ENCODE assay signal across 1 cellular context in the genomic region with DNA sequence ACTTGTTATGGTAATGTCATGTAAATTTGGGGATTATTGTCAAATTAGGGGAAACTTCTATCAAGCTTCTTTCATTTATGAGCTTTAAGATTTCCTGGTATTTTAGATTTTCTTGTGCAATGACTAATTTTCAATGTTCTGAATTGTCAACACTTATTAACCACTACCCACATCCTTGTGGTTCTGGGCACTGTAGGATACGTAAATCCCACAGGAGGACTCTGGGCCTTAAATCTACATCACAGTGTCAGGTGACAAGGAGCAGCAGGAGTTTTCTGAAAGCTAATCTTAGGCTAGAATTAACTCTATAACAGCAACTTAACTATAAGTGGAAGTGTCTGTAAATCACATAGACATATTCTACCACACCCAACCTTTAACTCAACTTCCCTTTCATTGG.
TF ChIP-seq lines count a peak whose summit lies in the region.

No MANE protein-coding gene starts in this region.

TF ChIP-seq in H1, 55 proteins besides CTCF, POLR2A, EP300 and RAD21:
- TF ChIP-seq, protein P1, sequence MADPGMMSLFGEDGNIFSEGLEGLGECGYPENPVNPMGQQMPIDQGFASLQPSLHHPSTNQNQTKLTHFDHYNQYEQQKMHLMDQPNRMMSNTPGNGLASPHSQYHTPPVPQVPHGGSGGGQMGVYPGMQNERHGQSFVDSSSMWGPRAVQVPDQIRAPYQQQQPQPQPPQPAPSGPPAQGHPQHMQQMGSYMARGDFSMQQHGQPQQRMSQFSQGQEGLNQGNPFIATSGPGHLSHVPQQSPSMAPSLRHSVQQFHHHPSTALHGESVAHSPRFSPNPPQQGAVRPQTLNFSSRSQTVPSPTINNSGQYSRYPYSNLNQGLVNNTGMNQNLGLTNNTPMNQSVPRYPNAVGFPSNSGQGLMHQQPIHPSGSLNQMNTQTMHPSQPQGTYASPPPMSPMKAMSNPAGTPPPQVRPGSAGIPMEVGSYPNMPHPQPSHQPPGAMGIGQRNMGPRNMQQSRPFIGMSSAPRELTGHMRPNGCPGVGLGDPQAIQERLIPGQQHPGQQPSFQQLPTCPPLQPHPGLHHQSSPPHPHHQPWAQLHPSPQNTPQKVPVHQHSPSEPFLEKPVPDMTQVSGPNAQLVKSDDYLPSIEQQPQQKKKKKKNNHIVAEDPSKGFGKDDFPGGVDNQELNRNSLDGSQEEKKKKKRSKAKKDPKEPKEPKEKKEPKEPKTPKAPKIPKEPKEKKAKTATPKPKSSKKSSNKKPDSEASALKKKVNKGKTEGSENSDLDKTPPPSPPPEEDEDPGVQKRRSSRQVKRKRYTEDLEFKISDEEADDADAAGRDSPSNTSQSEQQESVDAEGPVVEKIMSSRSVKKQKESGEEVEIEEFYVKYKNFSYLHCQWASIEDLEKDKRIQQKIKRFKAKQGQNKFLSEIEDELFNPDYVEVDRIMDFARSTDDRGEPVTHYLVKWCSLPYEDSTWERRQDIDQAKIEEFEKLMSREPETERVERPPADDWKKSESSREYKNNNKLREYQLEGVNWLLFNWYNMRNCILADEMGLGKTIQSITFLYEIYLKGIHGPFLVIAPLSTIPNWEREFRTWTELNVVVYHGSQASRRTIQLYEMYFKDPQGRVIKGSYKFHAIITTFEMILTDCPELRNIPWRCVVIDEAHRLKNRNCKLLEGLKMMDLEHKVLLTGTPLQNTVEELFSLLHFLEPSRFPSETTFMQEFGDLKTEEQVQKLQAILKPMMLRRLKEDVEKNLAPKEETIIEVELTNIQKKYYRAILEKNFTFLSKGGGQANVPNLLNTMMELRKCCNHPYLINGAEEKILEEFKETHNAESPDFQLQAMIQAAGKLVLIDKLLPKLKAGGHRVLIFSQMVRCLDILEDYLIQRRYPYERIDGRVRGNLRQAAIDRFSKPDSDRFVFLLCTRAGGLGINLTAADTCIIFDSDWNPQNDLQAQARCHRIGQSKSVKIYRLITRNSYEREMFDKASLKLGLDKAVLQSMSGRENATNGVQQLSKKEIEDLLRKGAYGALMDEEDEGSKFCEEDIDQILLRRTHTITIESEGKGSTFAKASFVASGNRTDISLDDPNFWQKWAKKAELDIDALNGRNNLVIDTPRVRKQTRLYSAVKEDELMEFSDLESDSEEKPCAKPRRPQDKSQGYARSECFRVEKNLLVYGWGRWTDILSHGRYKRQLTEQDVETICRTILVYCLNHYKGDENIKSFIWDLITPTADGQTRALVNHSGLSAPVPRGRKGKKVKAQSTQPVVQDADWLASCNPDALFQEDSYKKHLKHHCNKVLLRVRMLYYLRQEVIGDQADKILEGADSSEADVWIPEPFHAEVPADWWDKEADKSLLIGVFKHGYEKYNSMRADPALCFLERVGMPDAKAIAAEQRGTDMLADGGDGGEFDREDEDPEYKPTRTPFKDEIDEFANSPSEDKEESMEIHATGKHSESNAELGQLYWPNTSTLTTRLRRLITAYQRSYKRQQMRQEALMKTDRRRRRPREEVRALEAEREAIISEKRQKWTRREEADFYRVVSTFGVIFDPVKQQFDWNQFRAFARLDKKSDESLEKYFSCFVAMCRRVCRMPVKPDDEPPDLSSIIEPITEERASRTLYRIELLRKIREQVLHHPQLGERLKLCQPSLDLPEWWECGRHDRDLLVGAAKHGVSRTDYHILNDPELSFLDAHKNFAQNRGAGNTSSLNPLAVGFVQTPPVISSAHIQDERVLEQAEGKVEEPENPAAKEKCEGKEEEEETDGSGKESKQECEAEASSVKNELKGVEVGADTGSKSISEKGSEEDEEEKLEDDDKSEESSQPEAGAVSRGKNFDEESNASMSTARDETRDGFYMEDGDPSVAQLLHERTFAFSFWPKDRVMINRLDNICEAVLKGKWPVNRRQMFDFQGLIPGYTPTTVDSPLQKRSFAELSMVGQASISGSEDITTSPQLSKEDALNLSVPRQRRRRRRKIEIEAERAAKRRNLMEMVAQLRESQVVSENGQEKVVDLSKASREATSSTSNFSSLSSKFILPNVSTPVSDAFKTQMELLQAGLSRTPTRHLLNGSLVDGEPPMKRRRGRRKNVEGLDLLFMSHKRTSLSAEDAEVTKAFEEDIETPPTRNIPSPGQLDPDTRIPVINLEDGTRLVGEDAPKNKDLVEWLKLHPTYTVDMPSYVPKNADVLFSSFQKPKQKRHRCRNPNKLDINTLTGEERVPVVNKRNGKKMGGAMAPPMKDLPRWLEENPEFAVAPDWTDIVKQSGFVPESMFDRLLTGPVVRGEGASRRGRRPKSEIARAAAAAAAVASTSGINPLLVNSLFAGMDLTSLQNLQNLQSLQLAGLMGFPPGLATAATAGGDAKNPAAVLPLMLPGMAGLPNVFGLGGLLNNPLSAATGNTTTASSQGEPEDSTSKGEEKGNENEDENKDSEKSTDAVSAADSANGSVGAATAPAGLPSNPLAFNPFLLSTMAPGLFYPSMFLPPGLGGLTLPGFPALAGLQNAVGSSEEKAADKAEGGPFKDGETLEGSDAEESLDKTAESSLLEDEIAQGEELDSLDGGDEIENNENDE (IDR thresholded peaks at IDR 0.05; ENCODE audit: insufficient replicate concordance, low read length), result no peak
- TF ChIP-seq, protein P2, sequence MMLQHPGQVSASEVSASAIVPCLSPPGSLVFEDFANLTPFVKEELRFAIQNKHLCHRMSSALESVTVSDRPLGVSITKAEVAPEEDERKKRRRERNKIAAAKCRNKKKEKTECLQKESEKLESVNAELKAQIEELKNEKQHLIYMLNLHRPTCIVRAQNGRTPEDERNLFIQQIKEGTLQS (IDR thresholded peaks at IDR 0.05; ENCODE audit: insufficient read depth, low read depth, low read length), result no peak
- TF ChIP-seq, protein P3, sequence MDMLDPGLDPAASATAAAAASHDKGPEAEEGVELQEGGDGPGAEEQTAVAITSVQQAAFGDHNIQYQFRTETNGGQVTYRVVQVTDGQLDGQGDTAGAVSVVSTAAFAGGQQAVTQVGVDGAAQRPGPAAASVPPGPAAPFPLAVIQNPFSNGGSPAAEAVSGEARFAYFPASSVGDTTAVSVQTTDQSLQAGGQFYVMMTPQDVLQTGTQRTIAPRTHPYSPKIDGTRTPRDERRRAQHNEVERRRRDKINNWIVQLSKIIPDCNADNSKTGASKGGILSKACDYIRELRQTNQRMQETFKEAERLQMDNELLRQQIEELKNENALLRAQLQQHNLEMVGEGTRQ (IDR thresholded peaks at IDR 0.05; ENCODE audit: low read length), result no peak
- TF ChIP-seq POU5F1 (IDR thresholded peaks at IDR 0.05; ENCODE audit: low read depth, low read length) (no peak), BACH1 (IDR thresholded peaks at IDR 0.05; ENCODE audit: low read length) (no peak), RBBP5 (IDR thresholded peaks at IDR 0.05; ENCODE audit: borderline replicate concordance, low read depth, low read length) (no peak), SP1 (IDR thresholded peaks at IDR 0.05; ENCODE audit: low read depth, low read length) (no peak), POLR2AphosphoS5 (IDR thresholded peaks at IDR 0.05; ENCODE audit: low read depth, low read length) (no peak)
